In the genomic region with DNA sequence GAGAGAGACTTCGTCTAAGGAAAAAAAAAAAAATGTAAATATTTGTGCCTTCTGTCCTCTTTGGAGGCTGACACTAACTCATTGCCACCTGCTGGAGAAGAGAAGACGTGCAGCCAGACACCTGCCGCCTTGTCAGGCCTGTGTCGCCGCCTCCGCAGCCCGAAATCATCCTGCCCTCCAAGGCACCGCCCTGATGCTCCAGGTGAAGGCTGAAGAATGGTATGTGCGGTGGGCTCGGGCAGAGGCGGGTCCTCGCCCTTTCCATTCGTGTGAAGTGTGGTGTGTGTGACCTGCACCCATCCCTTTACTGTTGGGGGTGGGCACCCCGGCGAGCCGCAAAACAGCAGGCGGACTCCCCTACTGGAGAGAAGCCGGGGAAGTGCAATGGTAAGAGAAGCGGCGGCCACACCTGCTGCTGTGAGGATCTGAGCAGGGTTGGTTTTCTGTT, we compare ENCODE assay signal across 8 cellular contexts.
DNase-seq lines count a peak whose midpoint lies in the region; ATAC-seq and TF ChIP-seq lines count a peak whose summit lies in the region.

No MANE protein-coding gene starts in this region.

- H3K27ac ChIP-seq in RWPE2 (ENCODE audit: poor library complexity, severe bottlenecking) = no peak overlapping the region

- ATAC-seq in HG03558 (IDR thresholded peaks at IDR 0.05; ENCODE audit: extremely low read depth, unreplicated experiment) = peak; percentile 68
- ATAC-seq in RWPE2 (ENCODE audit: low read depth) = peak; percentile 85

- intact Hi-C loops in posterior cingulate gyrus (cut with DNase I) = no loop called here

- no peaks in the 10 kb centered on the region for H3K36me3 ChIP-seq in RWPE2 (ENCODE audit: low read depth)

- TF ChIP-seq CTCF in RWPE2 (IDR thresholded peaks at IDR 0.05; ENCODE audit: poor library complexity, severe bottlenecking) = peak; percentile 72

- no peaks in the 10 kb centered on the region for H3K9me3 ChIP-seq in RWPE2 (ENCODE audit: severe bottlenecking)

- peak; percentile 53 for DNase-seq in SKM-1 treated with dmso at 0.1 percent for 144 hours (lab: John Stamatoyannopoulos, UW; ENCODE audit: unreplicated experiment)
- DNase-seq in SKM-1 (lab: John Stamatoyannopoulos, UW; ENCODE audit: unreplicated experiment) = no peak
- peak; percentile 58 for DNase-seq in RWPE2 (ENCODE audit: low spot score)
- peak; percentile 7 to 55 (median 33) for DNase-seq in activated naive CD4-positive, alpha-beta T cell (lab: John Stamatoyannopoulos, UW)
- peak; percentile 47 for DNase-seq in glomerular visceral epithelial cell (ENCODE audit: extremely low spot score)
- DNase-seq in posterior cingulate gyrus = peak; percentile 14 to 87 (median 54)
- peak; percentile 46 for DNase-seq in ureter (ENCODE audit: low spot score)

- no peak overlapping the region for H3K4me3 ChIP-seq in RWPE2 (ENCODE audit: severe bottlenecking)

- no peaks in the 10 kb centered on the region for H3K4me1 ChIP-seq in RWPE2 (ENCODE audit: insufficient read depth, poor library complexity, severe bottlenecking)

- H3K27me3 ChIP-seq in RWPE2 (ENCODE audit: insufficient read depth, poor library complexity, severe bottlenecking) = no peaks in the 10 kb centered on the region
